ENCODE assay signal across 11 cellular contexts in the genomic region with DNA sequence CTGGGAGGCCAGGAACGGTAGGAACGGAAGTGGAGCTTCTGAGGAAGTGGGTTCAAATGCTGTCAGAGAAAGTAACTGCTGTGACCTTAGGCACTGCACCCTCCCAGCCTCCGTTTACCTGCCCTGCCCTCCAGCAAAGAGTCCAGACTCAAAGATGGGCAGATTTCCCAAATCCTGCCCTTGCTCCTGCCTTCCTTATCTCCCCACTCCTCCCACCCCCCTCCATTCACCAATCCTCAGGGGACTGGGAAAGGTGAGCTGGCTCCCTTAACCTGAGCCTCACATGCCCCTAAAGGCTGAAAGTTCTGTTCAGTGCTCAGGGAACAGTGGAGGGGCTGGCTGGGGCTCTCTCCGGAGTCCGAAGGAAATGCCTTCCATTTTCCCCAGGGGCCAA.
DNase-seq lines count a peak whose midpoint lies in the region; ATAC-seq, FAIRE-seq and TF ChIP-seq lines count a peak whose summit lies in the region.
"Had no signal": no experiment of that assay in that cellular context is flagged by ENCODE, and none has a peak within 500 bp of the region (broad histone marks: within the 10 kb centered on the region; RNA-seq: fewer than 3 reads in every experiment).

No MANE protein-coding gene starts in this region.

- no peaks in the 10 kb centered on the region for H3K9me3 ChIP-seq in iPS-18c (ENCODE audit: control insufficient read depth, insufficient read depth, low read length)
- H3K9me3 ChIP-seq in suprapubic skin = no peaks in the 10 kb centered on the region

- POLR2A ChIA-PET in activated CD4-positive, alpha-beta memory T cell treated with anti-CD3 and anti-CD28 coated beads, Interleukin-2, amount 10 ng/mL, durations not matched to agents 7 days and 5 days (lab: Charles Lee) = interaction anchor here (1.3 to 1.8 kb wide), 2 partner anchors 16 to 428 kb away, joined by 6 read pairs; a partner anchor contains a TSS

- DNase-seq in activated T-cell treated with anti-CD3 and anti-CD28 coated beads, Interleukin-2, amount 50 U/mL, for 24 hours = no peak
- DNase-seq in activated T-cell treated with anti-CD3 and anti-CD28 coated beads, Interleukin-2, amount 50 U/mL, for 48 hours = no peak
- DNase-seq in activated CD4-positive, alpha-beta memory T cell treated with anti-CD3 and anti-CD28 coated beads, Interleukin-2, amount 10 ng/mL, durations not matched to agents 7 days and 5 days = no peak
- no peak for DNase-seq in suprapubic skin (ENCODE audit: low spot score in 2 of 2)
- no peak for DNase-seq in NCI-H146 (lab: John Stamatoyannopoulos, UW)
- DNase-seq in H54 (ENCODE audit: insufficient read length, low spot score) = no peak
- DNase-seq: MV-4-11 had no signal

- H3K27ac Mint-ChIP-seq in activated T-cell treated with anti-CD3 and anti-CD28 coated beads, Interleukin-2, amount 50 U/mL, for 24 hours = no peak overlapping the region
- peak overlapping the region; percentile 50 for H3K27ac Mint-ChIP-seq in activated CD4-positive, alpha-beta memory T cell treated with anti-CD3 and anti-CD28 coated beads, Interleukin-2, amount 10 ng/mL, durations not matched to agents 7 days and 5 days

- H3K36me3 Mint-ChIP-seq in activated T-cell treated with anti-CD3 and anti-CD28 coated beads, Interleukin-2, amount 50 U/mL, for 24 hours (ENCODE audit: low read depth) = no peaks in the 10 kb centered on the region
- no peaks in the 10 kb centered on the region for H3K36me3 Mint-ChIP-seq in activated CD4-positive, alpha-beta memory T cell treated with anti-CD3 and anti-CD28 coated beads, Interleukin-2, amount 10 ng/mL, durations not matched to agents 7 days and 5 days (ENCODE audit: low read depth)

- no peak for TF ChIP-seq EP300 in suprapubic skin (IDR thresholded peaks at IDR 0.05)

- H3K27me3 Mint-ChIP-seq in activated T-cell treated with anti-CD3 and anti-CD28 coated beads, Interleukin-2, amount 50 U/mL, for 24 hours = peaks cover 4% of the 10 kb centered on the region
- H3K27me3 Mint-ChIP-seq in activated CD4-positive, alpha-beta memory T cell treated with anti-CD3 and anti-CD28 coated beads, Interleukin-2, amount 10 ng/mL, durations not matched to agents 7 days and 5 days = no peaks in the 10 kb centered on the region

- H3K27me3 ChIP-seq in suprapubic skin = no peaks in the 10 kb centered on the region

- peak overlapping the region; percentile 79 for H3K4me3 Mint-ChIP-seq in activated T-cell treated with anti-CD3 and anti-CD28 coated beads, Interleukin-2, amount 50 U/mL, for 24 hours
- peak overlapping the region; percentile 79 for H3K4me3 Mint-ChIP-seq in activated CD4-positive, alpha-beta memory T cell treated with anti-CD3 and anti-CD28 coated beads, Interleukin-2, amount 10 ng/mL, durations not matched to agents 7 days and 5 days

- CTCF ChIA-PET in activated CD4-positive, alpha-beta memory T cell treated with anti-CD3 and anti-CD28 coated beads, Interleukin-2, amount 10 ng/mL, durations not matched to agents 7 days and 5 days (lab: Charles Lee) = interaction anchor here (1.2 kb wide), 1 partner anchor 155 kb away, joined by 3 read pairs; no protein-coding TSS in a partner anchor

- H3K4me1 ChIP-seq in suprapubic skin = peaks cover 54% of the 10 kb centered on the region

- no peak for FAIRE-seq in H54 (lab: Jason Lieb, UNC)

- no peaks in the 10 kb centered on the region for H3K9me3 Mint-ChIP-seq in activated T-cell treated with anti-CD3 and anti-CD28 coated beads, Interleukin-2, amount 50 U/mL, for 24 hours
- no peaks in the 10 kb centered on the region for H3K9me3 Mint-ChIP-seq in activated CD4-positive, alpha-beta memory T cell treated with anti-CD3 and anti-CD28 coated beads, Interleukin-2, amount 10 ng/mL, durations not matched to agents 7 days and 5 days

- ATAC-seq in GM19463 (IDR thresholded peaks at IDR 0.05; ENCODE audit: unreplicated experiment) = no peak

- H3K36me3 ChIP-seq in suprapubic skin = no peaks in the 10 kb centered on the region

- WGBS in suprapubic skin = 44% methylated on average over 5 of the region's 5 CpGs

- H3K4me1 Mint-ChIP-seq in activated T-cell treated with anti-CD3 and anti-CD28 coated beads, Interleukin-2, amount 50 U/mL, for 24 hours (ENCODE audit: low read depth) = peaks cover 36% of the 10 kb centered on the region
- peaks cover 59% of the 10 kb centered on the region for H3K4me1 Mint-ChIP-seq in activated CD4-positive, alpha-beta memory T cell treated with anti-CD3 and anti-CD28 coated beads, Interleukin-2, amount 10 ng/mL, durations not matched to agents 7 days and 5 days

- TF ChIP-seq CTCF in suprapubic skin (IDR thresholded peaks at IDR 0.05) = no peak

- peak overlapping the region; percentile 49 for H3K4me3 ChIP-seq in iPS-18c (ENCODE audit: insufficient read depth, low read depth, low read length)
- H3K4me3 ChIP-seq in suprapubic skin = peak overlapping the region; percentile 49
- H3K4me3 ChIP-seq: lung had no signal

- no peak for TF ChIP-seq POLR2A in suprapubic skin (IDR thresholded peaks at IDR 0.05)
- TF ChIP-seq POLR2A in H54 (IDR thresholded peaks at IDR 0.05; ENCODE audit: low read depth, low read length) = no peak

- no peak overlapping the region for H3K27ac ChIP-seq in suprapubic skin
- H3K27ac ChIP-seq: VCaP had no signal
